In genomic region chr10:12710594-12711343, GRCh38 we compare ENCODE assay signal across 9 cellular contexts.
DNase-seq lines count a peak whose midpoint lies in the region; ATAC-seq and TF ChIP-seq lines count a peak whose summit lies in the region.
"Had no signal": no experiment of that assay in that cellular context is flagged by ENCODE, and none has a peak within 500 bp of the region (broad histone marks: within the 10 kb centered on the region; RNA-seq: fewer than 3 reads in every experiment).

No MANE protein-coding gene starts in this region.

- H3K4me1 Mint-ChIP-seq in activated CD8-positive, alpha-beta memory T cell treated with anti-CD3 and anti-CD28 coated beads, Interleukin-2, amount 10 ng/mL, durations not matched to agents 7 days and 5 days = peaks cover 51% of the 10 kb centered on the region
- H3K4me1 Mint-ChIP-seq in endothelial cell (ENCODE audit: unreplicated experiment) = peaks cover 16% of the 10 kb centered on the region

- H3K9ac ChIP-seq in NT2/D1 (ENCODE audit: insufficient read length, low read depth) = no peak overlapping the region
- H3K9ac ChIP-seq: BLaER1 had no signal

- H3K4me3 ChIP-seq in NT2/D1 (ENCODE audit: insufficient read length, low read depth) = no peak overlapping the region
- H3K4me3 ChIP-seq: BLaER1 had no signal

- DNase-seq in DMS153 treated with DMSO at 0.1 percent for 48 hours (lab: John Stamatoyannopoulos, UW; ENCODE audit: unreplicated experiment) (peak; percentile 30), DMS153 (lab: John Stamatoyannopoulos, UW) (no peak), HK-2 (ENCODE audit: unreplicated experiment) (peak; percentile 63), NT2/D1 (ENCODE audit: low read depth, low spot score) (peak; percentile 66), endothelial cell (ENCODE audit: low spot score) (peak; percentile 82), mucosa of gallbladder (ENCODE audit: low spot score) (peak; percentile 77)
- peak; percentile 86 for DNase-seq in activated CD8-positive, alpha-beta memory T cell treated with anti-CD3 and anti-CD28 coated beads, Interleukin-2, amount 10 ng/mL, durations not matched to agents 7 days and 5 days
- peak; percentile 67 for DNase-seq in stimulated activated CD8-positive, alpha-beta memory T cell treated with anti-CD3 and anti-CD28 coated beads, Interleukin-4, amount 100 ng/mL, for 24 hours (ENCODE audit: low read depth)

- H3K9me3 ChIP-seq in NT2/D1 (ENCODE audit: insufficient read depth, low read length) = no peaks in the 10 kb centered on the region
- H3K9me3 ChIP-seq: BLaER1 had no signal

- peak; percentile 83 for TF ChIP-seq CTCF in endothelial cell (IDR thresholded peaks at IDR 0.05; ENCODE audit: unreplicated experiment)

- no peaks in the 10 kb centered on the region for H3K9me3 Mint-ChIP-seq in activated CD8-positive, alpha-beta memory T cell treated with anti-CD3 and anti-CD28 coated beads, Interleukin-2, amount 10 ng/mL, durations not matched to agents 7 days and 5 days (ENCODE audit: low read depth)
- H3K9me3 Mint-ChIP-seq in endothelial cell (ENCODE audit: unreplicated experiment) = no peaks in the 10 kb centered on the region

- peaks cover 3% of the 10 kb centered on the region for H3K4me1 ChIP-seq in NT2/D1 (ENCODE audit: insufficient read depth, insufficient read length)

- ATAC-seq in activated CD8-positive, alpha-beta memory T cell treated with anti-CD3 and anti-CD28 coated beads, Interleukin-2, amount 10 ng/mL, durations not matched to agents 7 days and 5 days = peak; percentile 92

- CTCF ChIA-PET in activated CD8-positive, alpha-beta memory T cell treated with anti-CD3 and anti-CD28 coated beads, Interleukin-2, amount 10 ng/mL, durations not matched to agents 7 days and 5 days (lab: Charles Lee) = interaction anchor here (0.7 to 3.6 kb wide), 15 partner anchors 9 to 685 kb away, joined by 3 to 24 read pairs (median 3); partner anchors contain the start of gene OPTN

- H3K27me3 ChIP-seq in NT2/D1 (ENCODE audit: insufficient read depth, insufficient read length) = no peaks in the 10 kb centered on the region
- H3K27me3 ChIP-seq: BLaER1 had no signal

- no peaks in the 10 kb centered on the region for H3K36me3 ChIP-seq in NT2/D1 (ENCODE audit: insufficient read depth, insufficient read length, low read length)
- H3K36me3 ChIP-seq: BLaER1 had no signal

- H3K27me3 Mint-ChIP-seq in activated CD8-positive, alpha-beta memory T cell treated with anti-CD3 and anti-CD28 coated beads, Interleukin-2, amount 10 ng/mL, durations not matched to agents 7 days and 5 days = no peaks in the 10 kb centered on the region
- H3K27me3 Mint-ChIP-seq in endothelial cell (ENCODE audit: unreplicated experiment) = peaks cover 4% of the 10 kb centered on the region

- peak overlapping the region; percentile 67 for H3K27ac Mint-ChIP-seq in activated CD8-positive, alpha-beta memory T cell treated with anti-CD3 and anti-CD28 coated beads, Interleukin-2, amount 10 ng/mL, durations not matched to agents 7 days and 5 days
- no peak overlapping the region for H3K27ac Mint-ChIP-seq in endothelial cell (ENCODE audit: unreplicated experiment)

- no peak overlapping the region for H3K4me3 Mint-ChIP-seq in activated CD8-positive, alpha-beta memory T cell treated with anti-CD3 and anti-CD28 coated beads, Interleukin-2, amount 10 ng/mL, durations not matched to agents 7 days and 5 days
- no peak overlapping the region for H3K4me3 Mint-ChIP-seq in endothelial cell (ENCODE audit: unreplicated experiment)

- H3K36me3 Mint-ChIP-seq in activated CD8-positive, alpha-beta memory T cell treated with anti-CD3 and anti-CD28 coated beads, Interleukin-2, amount 10 ng/mL, durations not matched to agents 7 days and 5 days = no peaks in the 10 kb centered on the region
- H3K36me3 Mint-ChIP-seq in endothelial cell (ENCODE audit: low read depth, unreplicated experiment) = no peaks in the 10 kb centered on the region
